In the genomic region with DNA sequence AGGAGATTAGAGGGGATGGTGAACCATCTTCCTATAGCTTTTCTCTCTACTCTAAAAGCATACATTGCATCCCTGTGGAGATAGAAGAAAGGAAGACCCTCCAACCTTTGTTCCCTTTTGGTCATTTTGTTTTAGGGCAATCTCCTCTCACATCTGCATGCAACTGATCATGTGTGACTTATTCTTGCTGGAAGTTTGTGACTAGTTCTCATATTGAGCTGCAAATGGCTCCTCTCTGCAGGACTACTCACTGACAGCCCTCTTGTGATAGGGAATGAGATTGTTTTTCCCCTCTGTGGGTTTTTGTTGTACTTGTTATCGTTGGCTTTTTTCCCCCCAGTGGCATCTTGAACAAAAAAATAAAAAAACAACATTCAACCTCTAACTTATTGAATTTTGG, we compare ENCODE assay signal across 1 cellular context.
A peak's percentile ranks its signal among the peaks of the same experiment; 100 is the strongest.
TF ChIP-seq lines count a peak whose summit lies in the region.

No MANE protein-coding gene starts in this region.

TF ChIP-seq in GM23338, 12 proteins besides CTCF, POLR2A, EP300 and RAD21 (continued from another document):
- TF ChIP-seq, protein P1, sequence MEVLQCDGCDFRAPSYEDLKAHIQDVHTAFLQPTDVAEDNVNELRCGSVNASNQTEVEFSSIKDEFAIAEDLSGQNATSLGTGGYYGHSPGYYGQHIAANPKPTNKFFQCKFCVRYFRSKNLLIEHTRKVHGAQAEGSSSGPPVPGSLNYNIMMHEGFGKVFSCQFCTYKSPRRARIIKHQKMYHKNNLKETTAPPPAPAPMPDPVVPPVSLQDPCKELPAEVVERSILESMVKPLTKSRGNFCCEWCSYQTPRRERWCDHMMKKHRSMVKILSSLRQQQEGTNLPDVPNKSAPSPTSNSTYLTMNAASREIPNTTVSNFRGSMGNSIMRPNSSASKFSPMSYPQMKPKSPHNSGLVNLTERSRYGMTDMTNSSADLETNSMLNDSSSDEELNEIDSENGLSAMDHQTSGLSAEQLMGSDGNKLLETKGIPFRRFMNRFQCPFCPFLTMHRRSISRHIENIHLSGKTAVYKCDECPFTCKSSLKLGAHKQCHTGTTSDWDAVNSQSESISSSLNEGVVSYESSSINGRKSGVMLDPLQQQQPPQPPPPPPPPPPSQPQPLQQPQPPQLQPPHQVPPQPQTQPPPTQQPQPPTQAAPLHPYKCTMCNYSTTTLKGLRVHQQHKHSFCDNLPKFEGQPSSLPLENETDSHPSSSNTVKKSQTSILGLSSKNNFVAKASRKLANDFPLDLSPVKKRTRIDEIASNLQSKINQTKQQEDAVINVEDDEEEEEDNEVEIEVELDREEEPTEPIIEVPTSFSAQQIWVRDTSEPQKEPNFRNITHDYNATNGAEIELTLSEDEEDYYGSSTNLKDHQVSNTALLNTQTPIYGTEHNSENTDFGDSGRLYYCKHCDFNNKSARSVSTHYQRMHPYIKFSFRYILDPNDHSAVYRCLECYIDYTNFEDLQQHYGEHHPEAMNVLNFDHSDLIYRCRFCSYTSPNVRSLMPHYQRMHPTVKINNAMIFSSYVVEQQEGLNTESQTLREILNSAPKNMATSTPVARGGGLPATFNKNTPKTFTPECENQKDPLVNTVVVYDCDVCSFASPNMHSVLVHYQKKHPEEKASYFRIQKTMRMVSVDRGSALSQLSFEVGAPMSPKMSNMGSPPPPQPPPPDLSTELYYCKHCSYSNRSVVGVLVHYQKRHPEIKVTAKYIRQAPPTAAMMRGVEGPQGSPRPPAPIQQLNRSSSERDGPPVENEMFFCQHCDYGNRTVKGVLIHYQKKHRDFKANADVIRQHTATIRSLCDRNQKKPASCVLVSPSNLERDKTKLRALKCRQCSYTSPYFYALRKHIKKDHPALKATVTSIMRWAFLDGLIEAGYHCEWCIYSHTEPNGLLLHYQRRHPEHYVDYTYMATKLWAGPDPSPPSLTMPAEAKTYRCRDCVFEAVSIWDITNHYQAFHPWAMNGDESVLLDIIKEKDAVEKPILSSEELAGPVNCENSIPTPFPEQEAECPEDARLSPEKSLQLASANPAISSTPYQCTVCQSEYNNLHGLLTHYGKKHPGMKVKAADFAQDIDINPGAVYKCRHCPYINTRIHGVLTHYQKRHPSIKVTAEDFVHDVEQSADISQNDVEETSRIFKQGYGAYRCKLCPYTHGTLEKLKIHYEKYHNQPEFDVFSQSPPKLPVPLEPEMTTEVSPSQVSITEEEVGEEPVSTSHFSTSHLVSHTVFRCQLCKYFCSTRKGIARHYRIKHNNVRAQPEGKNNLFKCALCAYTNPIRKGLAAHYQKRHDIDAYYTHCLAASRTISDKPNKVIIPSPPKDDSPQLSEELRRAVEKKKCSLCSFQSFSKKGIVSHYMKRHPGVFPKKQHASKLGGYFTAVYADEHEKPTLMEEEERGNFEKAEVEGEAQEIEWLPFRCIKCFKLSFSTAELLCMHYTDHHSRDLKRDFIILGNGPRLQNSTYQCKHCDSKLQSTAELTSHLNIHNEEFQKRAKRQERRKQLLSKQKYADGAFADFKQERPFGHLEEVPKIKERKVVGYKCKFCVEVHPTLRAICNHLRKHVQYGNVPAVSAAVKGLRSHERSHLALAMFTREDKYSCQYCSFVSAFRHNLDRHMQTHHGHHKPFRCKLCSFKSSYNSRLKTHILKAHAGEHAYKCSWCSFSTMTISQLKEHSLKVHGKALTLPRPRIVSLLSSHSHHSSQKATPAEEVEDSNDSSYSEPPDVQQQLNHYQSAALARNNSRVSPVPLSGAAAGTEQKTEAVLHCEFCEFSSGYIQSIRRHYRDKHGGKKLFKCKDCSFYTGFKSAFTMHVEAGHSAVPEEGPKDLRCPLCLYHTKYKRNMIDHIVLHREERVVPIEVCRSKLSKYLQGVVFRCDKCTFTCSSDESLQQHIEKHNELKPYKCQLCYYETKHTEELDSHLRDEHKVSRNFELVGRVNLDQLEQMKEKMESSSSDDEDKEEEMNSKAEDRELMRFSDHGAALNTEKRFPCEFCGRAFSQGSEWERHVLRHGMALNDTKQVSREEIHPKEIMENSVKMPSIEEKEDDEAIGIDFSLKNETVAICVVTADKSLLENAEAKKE (CRISPR knock-in tag; IDR thresholded peaks at IDR 0.05): peak; percentile 62; the same call in 1 of the 2 replicates
